1 cellular context compared by ENCODE assay signal in the genomic region with DNA sequence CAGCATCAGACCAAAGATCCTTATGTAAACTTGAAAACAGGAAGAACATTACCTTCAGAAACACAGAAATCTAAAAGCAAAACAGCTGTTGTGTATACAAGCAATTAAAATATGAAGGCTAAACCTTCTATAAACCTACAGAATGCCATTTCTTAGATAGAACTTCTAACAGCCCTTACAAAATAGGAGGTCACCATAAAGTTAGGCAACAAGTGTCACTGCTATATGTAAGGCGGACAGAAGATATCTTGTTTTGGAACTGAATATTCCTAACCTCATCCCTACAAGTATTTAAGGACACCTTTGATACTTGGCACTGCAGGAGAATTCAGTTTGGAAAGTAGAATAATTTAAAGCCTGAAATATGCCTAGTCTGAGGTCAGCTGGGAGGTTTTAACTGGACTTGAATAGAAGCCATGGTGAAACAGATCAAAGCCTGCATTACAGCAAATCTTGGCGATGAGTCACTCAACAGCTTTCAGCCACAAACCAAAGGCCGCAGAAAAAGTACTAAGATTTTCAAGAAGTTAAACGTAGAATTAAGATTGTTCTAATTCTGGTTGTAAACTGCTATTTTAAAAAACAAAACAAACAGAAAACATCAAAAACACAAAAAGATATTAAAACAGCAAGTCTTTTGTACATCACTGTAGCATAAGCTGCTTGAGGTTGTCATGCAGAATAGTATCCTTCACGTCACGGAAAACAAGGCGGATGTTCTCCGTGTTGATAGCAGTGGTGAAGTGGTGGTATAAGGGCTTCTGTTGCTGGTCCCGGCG.
TF ChIP-seq lines count a peak whose summit lies in the region.

No MANE protein-coding gene starts in this region.

TF ChIP-seq in SK-N-SH, 30 proteins besides CTCF, POLR2A, EP300 and RAD21 (continued from another document):
- TF ChIP-seq, protein P1, sequence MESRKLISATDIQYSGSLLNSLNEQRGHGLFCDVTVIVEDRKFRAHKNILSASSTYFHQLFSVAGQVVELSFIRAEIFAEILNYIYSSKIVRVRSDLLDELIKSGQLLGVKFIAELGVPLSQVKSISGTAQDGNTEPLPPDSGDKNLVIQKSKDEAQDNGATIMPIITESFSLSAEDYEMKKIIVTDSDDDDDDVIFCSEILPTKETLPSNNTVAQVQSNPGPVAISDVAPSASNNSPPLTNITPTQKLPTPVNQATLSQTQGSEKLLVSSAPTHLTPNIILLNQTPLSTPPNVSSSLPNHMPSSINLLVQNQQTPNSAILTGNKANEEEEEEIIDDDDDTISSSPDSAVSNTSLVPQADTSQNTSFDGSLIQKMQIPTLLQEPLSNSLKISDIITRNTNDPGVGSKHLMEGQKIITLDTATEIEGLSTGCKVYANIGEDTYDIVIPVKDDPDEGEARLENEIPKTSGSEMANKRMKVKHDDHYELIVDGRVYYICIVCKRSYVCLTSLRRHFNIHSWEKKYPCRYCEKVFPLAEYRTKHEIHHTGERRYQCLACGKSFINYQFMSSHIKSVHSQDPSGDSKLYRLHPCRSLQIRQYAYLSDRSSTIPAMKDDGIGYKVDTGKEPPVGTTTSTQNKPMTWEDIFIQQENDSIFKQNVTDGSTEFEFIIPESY (IDR thresholded peaks at IDR 0.05; ENCODE audit: borderline replicate concordance, low read depth): no peak
- TF ChIP-seq MXI1 (IDR thresholded peaks at IDR 0.05; ENCODE audit: low read depth, low read length): no peak
- TF ChIP-seq JUND (IDR thresholded peaks at IDR 0.05): peak; percentile 82
